ENCODE assay signal across 21 cellular contexts in the genomic region with DNA sequence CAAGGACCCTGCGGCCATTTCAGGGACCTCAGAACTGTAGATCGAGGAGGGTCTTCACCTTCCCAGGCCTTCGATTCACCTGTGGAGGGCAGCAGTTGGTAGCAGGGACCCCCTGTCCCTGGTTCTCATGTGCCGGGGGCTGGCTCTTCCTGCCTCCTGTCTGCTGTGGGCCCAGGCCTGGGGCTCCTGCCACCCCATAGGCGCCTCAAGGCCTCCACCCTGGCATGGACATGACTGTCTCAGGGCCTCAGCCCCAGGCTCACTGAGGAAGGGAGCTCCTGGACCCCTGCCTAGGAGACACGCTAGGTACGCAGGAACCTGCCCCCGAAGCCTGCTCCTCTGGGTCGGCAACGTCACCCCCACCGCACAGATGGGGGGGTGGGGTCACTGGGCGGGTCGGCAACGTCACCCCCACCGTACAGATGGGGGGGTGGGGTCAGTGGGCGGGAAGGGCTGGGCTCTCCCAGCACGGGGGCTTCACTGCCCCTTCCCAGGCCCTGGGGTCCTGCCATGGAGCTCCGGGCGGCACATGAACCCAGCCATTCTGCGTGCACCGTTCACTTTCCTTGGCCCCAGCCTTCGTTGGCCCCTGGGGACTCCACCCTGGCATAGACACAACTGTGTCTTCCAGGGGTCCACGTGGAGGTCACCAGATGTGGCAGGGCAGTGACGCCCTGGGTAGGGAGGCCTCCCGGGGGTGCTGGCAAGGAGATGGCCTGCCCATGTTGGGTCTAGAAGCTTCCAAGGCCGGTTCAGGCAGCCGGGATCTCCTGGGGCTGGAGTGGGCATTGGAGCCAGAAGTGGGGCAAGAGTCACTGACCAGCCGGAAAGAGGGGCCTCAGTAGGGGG. TPM values are rescaled to one million over a fixed set of nuclear protein-coding genes. Genes with fewer than 3 reads are reported as not detected.
"Had no signal": no experiment of that assay in that cellular context is flagged by ENCODE, and none has a peak within 500 bp of the region (broad histone marks: within the 10 kb centered on the region; RNA-seq: fewer than 3 reads in every experiment).

No MANE protein-coding gene starts in this region.

- ATAC-seq: activated CD8-positive, alpha-beta T cell treated with anti-CD3 and anti-CD28 coated beads for 36 hours; left lung; naive thymus-derived CD4-positive, alpha-beta T cell; right lobe of liver; T-cell; upper lobe of right lung had no signal

- H3K36me3 ChIP-seq: left lung, ovary, right lobe of liver, upper lobe of right lung had no signal

- H3K27me3 ChIP-seq: dorsolateral prefrontal cortex, ovary, right lobe of liver, testis, upper lobe of right lung had no signal

- H3K9me3 ChIP-seq: left lung, ovary, psoas muscle, right lobe of liver, testis, upper lobe of right lung had no signal

- DNase-seq: activated B cell treated with CpG ODN at 0.5 μM for 24 hours; activated CD4-positive, alpha-beta T cell treated with anti-CD3 and anti-CD28 coated beads for 4 hours; activated CD8-positive, alpha-beta T cell treated with anti-CD3 and anti-CD28 coated beads for 36 hours; activated naive CD4-positive, alpha-beta T cell treated with Interleukin-2 at 50 U/mL for 16 hours; activated T-cell treated with anti-CD3 and anti-CD28 coated beads, Interleukin-2, amount 50 U/mL, for 24 hours; central memory CD4-positive, alpha-beta T cell; dorsolateral prefrontal cortex; foreskin melanocyte; naive thymus-derived CD4-positive, alpha-beta T cell; small intestine; stimulated activated CD4-positive, alpha-beta T cell treated with anti-CD3 and anti-CD28 coated beads, Interleukin-15, amount 100 ng/mL, for 24 hours; stimulated activated CD4-positive, alpha-beta T cell treated with anti-CD3 and anti-CD28 coated beads, Interleukin-4, amount 100 ng/mL, for 1 hour; T-cell; testis; upper lobe of right lung had no signal

- H3K27ac ChIP-seq: dorsolateral prefrontal cortex, left lung, ovary, right lobe of liver, testis, upper lobe of right lung had no signal

- H3K4me3 ChIP-seq: dorsolateral prefrontal cortex, left lung, ovary, psoas muscle, right lobe of liver, testis, upper lobe of right lung had no signal

RNA-seq across cellular contexts. Expression of gene HGFAC, which starts 3.5 kb away (rescaled TPM):
- total RNA-seq: activated B cell treated with CpG ODN at 0.5 μM for 24 hours; activated CD8-positive, alpha-beta T cell treated with anti-CD3 and anti-CD28 coated beads for 36 hours; activated T-helper 2 cell treated with anti-CD3 and anti-CD28 coated beads, Interferon-gamma antibody, Interleukin-2, Interleukin-4, amounts not matched to agents 10 μg/mL and 5 μg/mL and 100 μg/mL, durations not matched to agents 14 hours and 24 hours and 36 hours; kidney epithelial cell had no signal
- polyA plus RNA-seq: naive thymus-derived CD4-positive, alpha-beta T cell had no signal

RNA-seq across cellular contexts. Expression of gene DOK7, which starts 24.9 kb away (rescaled TPM):
- total RNA-seq: activated CD8-positive, alpha-beta T cell treated with anti-CD3 and anti-CD28 coated beads for 36 hours; activated T-helper 2 cell treated with anti-CD3 and anti-CD28 coated beads, Interferon-gamma antibody, Interleukin-2, Interleukin-4, amounts not matched to agents 10 μg/mL and 5 μg/mL and 100 μg/mL, durations not matched to agents 14 hours and 24 hours and 36 hours; naive thymus-derived CD4-positive, alpha-beta T cell had no signal
- polyA plus RNA-seq: naive thymus-derived CD4-positive, alpha-beta T cell had no signal
